ENCODE assay signal across 1 cellular context in the genomic region with DNA sequence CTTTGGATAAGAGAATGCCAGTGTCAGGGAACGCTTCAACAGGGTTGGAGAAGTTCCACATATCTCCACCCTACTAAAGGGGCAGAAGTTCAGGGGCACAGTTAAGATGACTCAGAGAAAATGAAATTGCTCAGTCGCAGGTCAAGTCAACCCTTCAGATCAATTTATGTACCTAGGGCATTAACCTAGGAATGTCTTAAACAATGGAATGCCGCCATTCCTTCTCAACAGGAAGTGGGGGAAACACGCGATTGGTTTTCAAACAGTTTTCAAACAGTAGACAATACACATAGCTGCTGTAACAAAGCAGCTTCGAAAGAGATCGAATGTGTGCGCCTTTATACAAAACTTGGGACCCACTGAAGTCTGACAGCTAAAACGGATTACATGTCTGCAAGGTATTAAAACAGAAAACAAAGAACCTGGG.
TF ChIP-seq lines count a peak whose summit lies in the region.

No MANE protein-coding gene starts in this region.

TF ChIP-seq in Ishikawa, 13 proteins besides CTCF, POLR2A, EP300 and RAD21 (continued from another document):
- TF ChIP-seq, protein P1, sequence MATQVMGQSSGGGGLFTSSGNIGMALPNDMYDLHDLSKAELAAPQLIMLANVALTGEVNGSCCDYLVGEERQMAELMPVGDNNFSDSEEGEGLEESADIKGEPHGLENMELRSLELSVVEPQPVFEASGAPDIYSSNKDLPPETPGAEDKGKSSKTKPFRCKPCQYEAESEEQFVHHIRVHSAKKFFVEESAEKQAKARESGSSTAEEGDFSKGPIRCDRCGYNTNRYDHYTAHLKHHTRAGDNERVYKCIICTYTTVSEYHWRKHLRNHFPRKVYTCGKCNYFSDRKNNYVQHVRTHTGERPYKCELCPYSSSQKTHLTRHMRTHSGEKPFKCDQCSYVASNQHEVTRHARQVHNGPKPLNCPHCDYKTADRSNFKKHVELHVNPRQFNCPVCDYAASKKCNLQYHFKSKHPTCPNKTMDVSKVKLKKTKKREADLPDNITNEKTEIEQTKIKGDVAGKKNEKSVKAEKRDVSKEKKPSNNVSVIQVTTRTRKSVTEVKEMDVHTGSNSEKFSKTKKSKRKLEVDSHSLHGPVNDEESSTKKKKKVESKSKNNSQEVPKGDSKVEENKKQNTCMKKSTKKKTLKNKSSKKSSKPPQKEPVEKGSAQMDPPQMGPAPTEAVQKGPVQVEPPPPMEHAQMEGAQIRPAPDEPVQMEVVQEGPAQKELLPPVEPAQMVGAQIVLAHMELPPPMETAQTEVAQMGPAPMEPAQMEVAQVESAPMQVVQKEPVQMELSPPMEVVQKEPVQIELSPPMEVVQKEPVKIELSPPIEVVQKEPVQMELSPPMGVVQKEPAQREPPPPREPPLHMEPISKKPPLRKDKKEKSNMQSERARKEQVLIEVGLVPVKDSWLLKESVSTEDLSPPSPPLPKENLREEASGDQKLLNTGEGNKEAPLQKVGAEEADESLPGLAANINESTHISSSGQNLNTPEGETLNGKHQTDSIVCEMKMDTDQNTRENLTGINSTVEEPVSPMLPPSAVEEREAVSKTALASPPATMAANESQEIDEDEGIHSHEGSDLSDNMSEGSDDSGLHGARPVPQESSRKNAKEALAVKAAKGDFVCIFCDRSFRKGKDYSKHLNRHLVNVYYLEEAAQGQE (IDR thresholded peaks at IDR 0.05; ENCODE audit: low read depth) = no peak
